Comparison of ENCODE assay signal across 8 cellular contexts in the genomic region with DNA sequence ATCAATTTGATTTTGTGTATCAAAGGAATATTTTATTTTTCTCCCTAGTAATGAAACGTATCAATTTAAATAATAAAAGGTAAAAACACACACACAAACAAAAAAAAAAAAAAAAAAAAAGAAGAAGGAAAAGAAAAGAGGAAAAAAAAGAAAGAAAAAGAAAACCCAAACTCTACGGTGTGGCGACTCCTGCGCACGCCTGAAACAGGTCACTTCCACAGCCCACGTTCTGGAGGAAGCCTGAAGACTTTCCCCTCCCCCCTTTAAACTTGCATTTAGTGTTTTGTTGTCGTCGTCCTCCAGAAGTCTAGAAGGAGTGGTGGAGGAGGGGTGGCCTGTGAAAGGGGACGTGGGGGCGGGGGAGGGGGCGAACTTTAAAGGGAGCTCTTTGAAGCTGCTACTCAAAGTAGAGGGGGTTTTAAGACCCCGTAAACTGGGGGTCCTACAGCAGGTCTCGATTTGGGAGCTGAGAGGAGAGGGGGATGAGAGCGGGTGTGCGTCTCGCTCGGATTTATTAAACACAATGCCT. TPM values are rescaled to one million over a fixed set of nuclear protein-coding genes. Genes with fewer than 3 reads are reported as not detected.
DNase-seq lines count a peak whose midpoint lies in the region; ATAC-seq and TF ChIP-seq lines count a peak whose summit lies in the region.

No MANE protein-coding gene starts in this region.

- H2AFZ ChIP-seq in GM23248: peak overlapping the region; percentile 13; the same call in 1 of the 2 replicates

- no peaks in the 10 kb centered on the region for H3K36me3 ChIP-seq in GM23248 (ENCODE audit: low read depth)
- peaks cover 7% of the 10 kb centered on the region for H3K36me3 ChIP-seq in NT2/D1 (ENCODE audit: insufficient read depth, insufficient read length, low read length)
- no peaks in the 10 kb centered on the region for H3K36me3 ChIP-seq in breast epithelium

- H3K27me3 ChIP-seq in GM23248 (replicated peaks; ENCODE audit: insufficient read depth): no peaks in the 10 kb centered on the region
- peaks cover 17% of the 10 kb centered on the region for H3K27me3 ChIP-seq in NT2/D1 (ENCODE audit: insufficient read depth, insufficient read length)
- H3K27me3 ChIP-seq in breast epithelium: no peaks in the 10 kb centered on the region

- 5 to 7% methylated on average over 14 to 17 of the region's 17 CpGs for WGBS in GM23248 (ENCODE audit: low coverage in 1 of 2, low lambda C conversion rate in 2 of 2, missing lambda C conversion rate in 2 of 2), 2 experiments

- intact Hi-C loops in breast epithelium (cut with DNase I; ENCODE audit: low total_unique reads): no loop called here

- peaks cover 15% of the 10 kb centered on the region for H3K4me1 ChIP-seq in GM23248 (ENCODE audit: insufficient read depth)
- peaks cover 9% of the 10 kb centered on the region for H3K4me1 ChIP-seq in NT2/D1 (ENCODE audit: insufficient read depth, insufficient read length)
- H3K4me1 ChIP-seq in breast epithelium: peaks cover 6 to 8% of the 10 kb centered on the region in 2 donors

- no peak for ATAC-seq in naive thymus-derived CD8-positive, alpha-beta T cell
- ATAC-seq in GM19035 (IDR thresholded peaks at IDR 0.05; ENCODE audit: unreplicated experiment) (no peak), HG03025 (IDR thresholded peaks at IDR 0.05; ENCODE audit: low FRiP score, unreplicated experiment) (no peak)

- H3K4me3 Mint-ChIP-seq in naive thymus-derived CD8-positive, alpha-beta T cell: peak overlapping the region; percentile 89 to 99 (median 97)

- H3K36me3 Mint-ChIP-seq in naive thymus-derived CD8-positive, alpha-beta T cell: peaks cover 0 to 2% (median 0%) of the 10 kb centered on the region in 3 donors

- H3K27ac Mint-ChIP-seq in naive thymus-derived CD8-positive, alpha-beta T cell: peak overlapping the region in 9 of 10 donors; percentile 96 to 100 (median 99)

- H3F3A ChIP-seq in GM23248 (ENCODE audit: insufficient read depth): peaks cover 6% of the 10 kb centered on the region; the same call in 1 of the 2 replicates

- H3K9me3 ChIP-seq in GM23248 (ENCODE audit: low read depth): no peaks in the 10 kb centered on the region
- H3K9me3 ChIP-seq in NT2/D1 (ENCODE audit: insufficient read depth, low read length): no peaks in the 10 kb centered on the region
- no peaks in the 10 kb centered on the region for H3K9me3 ChIP-seq in breast epithelium

- H3K4me3 ChIP-seq in GM23248 (peak overlapping the region; percentile 51), NT2/D1 (ENCODE audit: insufficient read length, low read depth) (peak overlapping the region; percentile 48), breast epithelium (peak overlapping the region; percentile 20 to 81 (median 66))

- H3K79me2 ChIP-seq in GM23248 (ENCODE audit: insufficient read depth): peaks cover 25% of the 10 kb centered on the region

- peaks cover 0 to 12% (median 0%) of the 10 kb centered on the region in 5 donors for H3K27me3 Mint-ChIP-seq in naive thymus-derived CD8-positive, alpha-beta T cell

- H3K27ac ChIP-seq in GM23248: no peak overlapping the region
- H3K27ac ChIP-seq in breast epithelium: peak overlapping the region; percentile 98

- TF ChIP-seq POLR2A in breast epithelium (IDR thresholded peaks at IDR 0.05): no peak

- H3K9me3 Mint-ChIP-seq in naive thymus-derived CD8-positive, alpha-beta T cell: peaks cover 0 to 6% (median 0%) of the 10 kb centered on the region in 9 donors

- no peak for TF ChIP-seq CTCF in breast epithelium (IDR thresholded peaks at IDR 0.05)

- POLR2A ChIA-PET in naive thymus-derived CD8-positive, alpha-beta T cell (lab: Charles Lee): interaction anchor here (0.6 to 6.2 kb wide), 24 partner anchors 11 to 895 kb away, joined by 3 to 138 read pairs (median 5); a partner anchor contains a TSS

- in situ Hi-C loops in GM23248 (cut with MboI) (no loop called here), ACHN (cut with HindIII; ENCODE audit: low pct_ligation_motif_present, low pct_unique_long_range_greater_than_20kb, low sequenced_read_pairs) (no loop called here)

- peak overlapping the region; percentile 69 for H3K4me2 ChIP-seq in GM23248 (ENCODE audit: unreplicated experiment)

- H3K9me2 ChIP-seq in GM23248 (ENCODE audit: insufficient read depth): no peaks in the 10 kb centered on the region

- H3K4me1 Mint-ChIP-seq in naive thymus-derived CD8-positive, alpha-beta T cell: peaks cover 20 to 48% (median 34%) of the 10 kb centered on the region in 4 donors

- H3K9ac ChIP-seq in GM23248 (peak overlapping the region; percentile 2; the same call in 1 of the 2 replicates), NT2/D1 (ENCODE audit: insufficient read length, low read depth) (peak overlapping the region; percentile 74)

- H4K20me1 ChIP-seq in GM23248 (ENCODE audit: insufficient read depth): no peaks in the 10 kb centered on the region

- DNase-seq in GM23248 (peak; percentile 62), NT2/D1 (ENCODE audit: low read depth, low spot score) (no peak), breast epithelium (ENCODE audit: low spot score in 2 of 2) (no peak), ACHN (no peak), inferior parietal cortex (ENCODE audit: extremely low spot score) (no peak)
- peak in 3 of 10 donors; percentile 8 to 10 (median 9) for DNase-seq in naive thymus-derived CD8-positive, alpha-beta T cell

RNA-seq across cellular contexts. Expression of a gene that starts 2.3 kb away (rescaled TPM):
- total RNA-seq in GM23248 (2014; rRNA removed; shearing (Covaris generic)): 25.3 and 37.6 TPM in 2 replicates
- 9.8 and 11.7 TPM in 2 replicates for polyA plus RNA-seq in GM23248 (2016; fragmentation: Nextera tagmentation; extraction: Ambion mirVana)
- 10 to 100 TPM; 67.0 to 73.9 (median 73.4) TPM for total RNA-seq in breast epithelium
- total RNA-seq in naive thymus-derived CD8-positive, alpha-beta T cell: 100 to 1,000 TPM; 123 to 135 TPM
- 10 to 100 TPM in 2 of 3 donors, 1 to 10 TPM in 1; 9.9 to 32.6 (median 13.6) TPM for polyA plus RNA-seq in naive thymus-derived CD8-positive, alpha-beta T cell
